In genomic region chr17:76715462-76715830, GRCh38 we compare ENCODE assay signal across 7 cellular contexts. TPM values are rescaled to one million over a fixed set of nuclear protein-coding genes. Genes with fewer than 3 reads are reported as not detected.
A peak's percentile ranks its signal among the peaks of the same experiment; 100 is the strongest.
DNase-seq lines count a peak whose midpoint lies in the region; ATAC-seq and TF ChIP-seq lines count a peak whose summit lies in the region.
"Had no signal": no experiment of that assay in that cellular context is flagged by ENCODE, and none has a peak within 500 bp of the region (broad histone marks: within the 10 kb centered on the region; RNA-seq: fewer than 3 reads in every experiment).

No MANE protein-coding gene starts in this region.

- H3K4me1 Mint-ChIP-seq in activated naive CD4-positive, alpha-beta T cell treated with anti-CD3 and anti-CD28 coated beads for 36 hours (ENCODE audit: low read depth): peaks cover 33% of the 10 kb centered on the region

- H3K4me3 ChIP-seq in cardiac muscle cell (no peak overlapping the region), tibial artery (no peak overlapping the region)

- CTCF ChIA-PET in activated naive CD4-positive, alpha-beta T cell treated with anti-CD3 and anti-CD28 coated beads for 36 hours (lab: Charles Lee): interaction anchor here (0.6 to 2.8 kb wide), 11 partner anchors 11 to 279 kb away, joined by 3 to 10 read pairs (median 4); no protein-coding TSS in a partner anchor

- peak overlapping the region; percentile 82 for H3K27ac Mint-ChIP-seq in activated naive CD4-positive, alpha-beta T cell treated with anti-CD3 and anti-CD28 coated beads for 36 hours
- H3K27ac Mint-ChIP-seq in activated naive CD4-positive, alpha-beta T cell treated with anti-CD3 and anti-CD28 coated beads, Interleukin-2, amount 50 U/mL, for 72 hours: peak overlapping the region in 1 of 2 donors; percentile 86

- H3K27me3 Mint-ChIP-seq in activated naive CD4-positive, alpha-beta T cell treated with anti-CD3 and anti-CD28 coated beads for 36 hours (ENCODE audit: low read depth): no peaks in the 10 kb centered on the region

- TF ChIP-seq CTCF in cardiac muscle cell (IDR thresholded peaks at IDR 0.05; ENCODE audit: low read depth, low read length) (no peak), tibial artery (IDR thresholded peaks at IDR 0.05) (no peak)

- H3K36me3 ChIP-seq in cardiac muscle cell: peaks cover 44% of the 10 kb centered on the region
- peaks cover 42 to 76% (median 71%) of the 10 kb centered on the region in 3 donors for H3K36me3 ChIP-seq in tibial artery

- H3K27me3 ChIP-seq in cardiac muscle cell (no peaks in the 10 kb centered on the region), tibial artery (no peaks in the 10 kb centered on the region)

- ATAC-seq in activated naive CD4-positive, alpha-beta T cell treated with anti-CD3 and anti-CD28 coated beads, Interleukin-2, amount 50 U/mL, for 72 hours: no peak
- no peak for ATAC-seq in HG02938 (IDR thresholded peaks at IDR 0.05; ENCODE audit: unreplicated experiment)

- H3K36me3 Mint-ChIP-seq in activated naive CD4-positive, alpha-beta T cell treated with anti-CD3 and anti-CD28 coated beads for 36 hours (ENCODE audit: low read depth): peaks cover 22% of the 10 kb centered on the region
- peaks cover 12 to 15% of the 10 kb centered on the region in 2 donors for H3K36me3 Mint-ChIP-seq in activated naive CD4-positive, alpha-beta T cell treated with anti-CD3 and anti-CD28 coated beads, Interleukin-2, amount 50 U/mL, for 72 hours

- DNase-seq in activated naive CD4-positive, alpha-beta T cell treated with anti-CD3 and anti-CD28 coated beads for 36 hours: no peak
- no peak for DNase-seq in activated naive CD4-positive, alpha-beta T cell treated with anti-CD3 and anti-CD28 coated beads, Interleukin-2, amount 50 U/mL, for 72 hours (ENCODE audit: low spot score in 2 of 2)
- DNase-seq in cardiac muscle cell (ENCODE audit: low read depth in 1 of 2, low spot score in 1 of 2): no peak
- DNase-seq in tibial artery: peak in 1 of 2 donors; percentile 35
- no peak for DNase-seq in T-helper 9 cell

- peaks cover 19% of the 10 kb centered on the region for H3K4me1 ChIP-seq in cardiac muscle cell (ENCODE audit: low read depth)
- H3K4me1 ChIP-seq in tibial artery: peaks cover 5 to 37% (median 17%) of the 10 kb centered on the region in 4 donors

- no peak overlapping the region for H3K4me3 Mint-ChIP-seq in activated naive CD4-positive, alpha-beta T cell treated with anti-CD3 and anti-CD28 coated beads for 36 hours

- no peaks in the 10 kb centered on the region for H3K9me3 Mint-ChIP-seq in activated naive CD4-positive, alpha-beta T cell treated with anti-CD3 and anti-CD28 coated beads for 36 hours
- H3K9me3 Mint-ChIP-seq in activated naive CD4-positive, alpha-beta T cell treated with anti-CD3 and anti-CD28 coated beads, Interleukin-2, amount 50 U/mL, for 72 hours: no peaks in the 10 kb centered on the region

- H3K27ac ChIP-seq in cardiac muscle cell (peak overlapping the region; percentile 54), tibial artery (peak overlapping the region; percentile 48 to 54)
- H3K27ac ChIP-seq: C4-2B had no signal

- H3K9me3 ChIP-seq in cardiac muscle cell (ENCODE audit: low read depth) (no peaks in the 10 kb centered on the region), tibial artery (no peaks in the 10 kb centered on the region)

- intact Hi-C loops in activated naive CD4-positive, alpha-beta T cell treated with anti-CD3 and anti-CD28 coated beads for 36 hours (cut with micrococcal nuclease): loop anchor here (1.0 kb wide), 1 partner anchor 192 kb away; no protein-coding TSS in a partner anchor
- intact Hi-C loops in tibial artery (cut with DNase I; ENCODE audit: low total_unique reads): loop anchor here (5.0 to 10.0 kb wide), 4 partner anchors 43 to 191 kb away; no protein-coding TSS in a partner anchor

RNA-seq across cellular contexts. Expression of gene MXRA7, which starts 4.7 kb away (rescaled TPM):
- 1 to 10 TPM; 3.8 to 4.2 TPM for total RNA-seq in activated naive CD4-positive, alpha-beta T cell treated with anti-CD3 and anti-CD28 coated beads for 36 hours
- 1 to 10 TPM; 4.8 to 9.1 TPM for total RNA-seq in activated naive CD4-positive, alpha-beta T cell treated with anti-CD3 and anti-CD28 coated beads, Interleukin-2, amount 50 U/mL, for 72 hours
- total RNA-seq in cardiac muscle cell: 101 and 123 TPM in 2 replicates
- 164 and 178 TPM in 2 replicates for polyA plus RNA-seq in cardiac muscle cell

RNA-seq across cellular contexts. Expression of gene JMJD6, which starts 11.0 kb away (rescaled TPM):
- total RNA-seq in activated naive CD4-positive, alpha-beta T cell treated with anti-CD3 and anti-CD28 coated beads for 36 hours: 10 to 100 TPM; 33.0 to 33.6 TPM
- 10 to 100 TPM; 82.3 to 91.0 TPM for total RNA-seq in activated naive CD4-positive, alpha-beta T cell treated with anti-CD3 and anti-CD28 coated beads, Interleukin-2, amount 50 U/mL, for 72 hours
- total RNA-seq in cardiac muscle cell: 23.5 and 25.1 TPM in 2 replicates
- polyA plus RNA-seq in cardiac muscle cell: 25.3 and 33.6 TPM in 2 replicates

RNA-seq across cellular contexts. Expression of gene METTL23, which starts 11.2 kb away (rescaled TPM):
- 10 to 100 TPM; 18.9 to 20.0 TPM for total RNA-seq in activated naive CD4-positive, alpha-beta T cell treated with anti-CD3 and anti-CD28 coated beads for 36 hours
- 10 to 100 TPM; 13.9 to 30.0 TPM for total RNA-seq in activated naive CD4-positive, alpha-beta T cell treated with anti-CD3 and anti-CD28 coated beads, Interleukin-2, amount 50 U/mL, for 72 hours
- total RNA-seq in cardiac muscle cell: 47.6 and 62.0 TPM in 2 replicates
- polyA plus RNA-seq in cardiac muscle cell: 77.9 and 83.0 TPM in 2 replicates

RNA-seq across cellular contexts. Expression of gene SRSF2, which starts 21.7 kb away (rescaled TPM):
- 100 to 1,000 TPM; 241 to 263 TPM for total RNA-seq in activated naive CD4-positive, alpha-beta T cell treated with anti-CD3 and anti-CD28 coated beads for 36 hours
- total RNA-seq in activated naive CD4-positive, alpha-beta T cell treated with anti-CD3 and anti-CD28 coated beads, Interleukin-2, amount 50 U/mL, for 72 hours: 100 to 1,000 TPM; 242 to 351 TPM
- 398 and 520 TPM in 2 replicates for total RNA-seq in cardiac muscle cell
- 217 and 265 TPM in 2 replicates for polyA plus RNA-seq in cardiac muscle cell

RNA-seq across cellular contexts. Expression of gene MFSD11, which starts 22.5 kb away (rescaled TPM):
- total RNA-seq in activated naive CD4-positive, alpha-beta T cell treated with anti-CD3 and anti-CD28 coated beads for 36 hours: 10 to 100 TPM; 15.0 to 15.8 TPM
- total RNA-seq in activated naive CD4-positive, alpha-beta T cell treated with anti-CD3 and anti-CD28 coated beads, Interleukin-2, amount 50 U/mL, for 72 hours: 10 to 100 TPM; 23.2 to 24.1 TPM
- 45.8 and 69.2 TPM in 2 replicates for total RNA-seq in cardiac muscle cell
- 55.6 and 68.1 TPM in 2 replicates for polyA plus RNA-seq in cardiac muscle cell

Comparison
In these comparisons a context has a peak if more than half of its experiments do, and no peak if none do; other contexts are left out.
1. RNA of gene MXRA7, which starts 4.7 kb away (total RNA-seq): 101 to 123 TPM in cardiac muscle cell; 4.8 to 9.1 TPM in activated naive CD4-positive, alpha-beta T cell treated with anti-CD3 and anti-CD28 coated beads, Interleukin-2, amount 50 U/mL, for 72 hours and 3.8 to 4.2 TPM in activated naive CD4-positive, alpha-beta T cell treated with anti-CD3 and anti-CD28 coated beads for 36 hours; every median in the first group is over 10 times any median in the second.